In genomic region chr4:13988347-13989265, GRCh38 we compare ENCODE assay signal across 1 cellular context.
TF ChIP-seq lines count a peak whose summit lies in the region.

No MANE protein-coding gene starts in this region.

TF ChIP-seq in GM23338, 12 proteins besides CTCF, POLR2A, EP300 and RAD21 (continued from another document):
- TF ChIP-seq ETS1 (IDR thresholded peaks at IDR 0.05): no peak
